Comparison of ENCODE assay signal across 33 cellular contexts in the genomic region with DNA sequence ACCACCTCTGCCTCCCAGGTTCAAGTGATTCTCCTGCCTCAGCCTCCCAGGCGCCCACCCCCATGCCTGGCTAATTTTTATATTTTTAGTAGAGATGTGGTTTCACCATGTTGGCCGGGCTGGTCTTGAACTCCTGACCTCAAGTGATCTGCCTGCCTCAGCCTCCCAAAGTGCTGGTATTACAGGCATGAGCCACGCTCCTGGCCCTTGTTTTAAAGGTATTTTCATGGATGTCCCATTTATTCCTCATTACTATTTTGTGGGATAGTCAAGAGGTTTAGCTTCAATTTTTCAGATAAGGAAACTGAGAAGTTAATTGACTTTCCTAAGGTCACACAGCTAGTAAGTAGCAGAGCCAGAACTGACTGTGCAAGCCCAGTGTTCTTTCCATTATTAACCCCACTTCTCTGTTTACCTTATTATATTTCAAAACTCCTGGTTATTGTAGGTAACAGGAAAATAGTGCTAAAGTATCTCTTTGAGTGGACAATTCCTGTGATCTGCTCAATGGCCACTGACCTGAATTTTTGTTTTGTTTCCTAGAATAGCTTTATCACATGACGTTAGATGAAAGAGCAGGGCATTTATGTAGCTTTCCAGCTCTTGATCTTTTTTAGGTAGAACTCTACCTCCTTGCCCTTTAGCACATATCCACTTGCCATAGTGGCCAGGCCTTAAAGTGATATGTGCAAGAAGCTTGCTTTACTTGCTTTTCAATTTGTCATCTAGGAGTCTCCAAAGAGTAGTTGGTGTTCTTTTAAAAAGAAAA. TPM values are rescaled to one million over a fixed set of nuclear protein-coding genes. Genes with fewer than 3 reads are reported as not detected.
DNase-seq lines count a peak whose midpoint lies in the region; ATAC-seq and TF ChIP-seq lines count a peak whose summit lies in the region.
"Had no signal": no experiment of that assay in that cellular context is flagged by ENCODE, and none has a peak within 500 bp of the region (broad histone marks: within the 10 kb centered on the region; RNA-seq: fewer than 3 reads in every experiment).

No MANE protein-coding gene starts in this region.

- peak overlapping the region; percentile 18 for H3K9ac ChIP-seq in adipocyte (ENCODE audit: low read length)

- H3K4me3 ChIP-seq in adipocyte (ENCODE audit: low read length) (no peak overlapping the region), right atrium auricular region (no peak overlapping the region), psoas muscle (no peak overlapping the region)
- H3K4me3 ChIP-seq: gastroesophageal sphincter, prostate gland, thoracic aorta, uterus had no signal

- H3K27me3 ChIP-seq in adipocyte (replicated peaks; ENCODE audit: control insufficient read depth, insufficient read depth, low read length) (no peaks in the 10 kb centered on the region), right atrium auricular region (no peaks in the 10 kb centered on the region), psoas muscle (ENCODE audit: insufficient read depth in 3 of 3, low read length in 2 of 3) (no peaks in the 10 kb centered on the region)
- H3K27me3 ChIP-seq: gastroesophageal sphincter, uterus had no signal

- no peak overlapping the region for H3K4me3 Mint-ChIP-seq in activated naive CD8-positive, alpha-beta T cell treated with anti-CD3 and anti-CD28 coated beads, Interleukin-2, amount 50 U/mL, for 24 hours
- H3K4me3 Mint-ChIP-seq in activated naive CD8-positive, alpha-beta T cell treated with anti-CD3 and anti-CD28 coated beads for 36 hours = no peak overlapping the region
- H3K4me3 Mint-ChIP-seq: activated naive CD8-positive, alpha-beta T cell treated with anti-CD3 and anti-CD28 coated beads, Interleukin-2, amount 10 ng/mL, durations not matched to agents 7 days and 5 days; T-helper 1 cell treated with Interleukin-12 subunit alpha and Interleukin-12 subunit beta and Interleukin-4 antibody, amounts not matched to agents 30 μg/mL and 1 μg/mL, for 36 hours had no signal

- H3K36me3 ChIP-seq in adipocyte (ENCODE audit: control insufficient read depth, insufficient read depth, low read length, severe bottlenecking) (no peaks in the 10 kb centered on the region), right atrium auricular region (no peaks in the 10 kb centered on the region), psoas muscle (ENCODE audit: insufficient read depth in 1 of 2, low read depth in 1 of 2) (no peaks in the 10 kb centered on the region)
- H3K36me3 ChIP-seq: gastroesophageal sphincter, prostate gland, thoracic aorta, uterus had no signal

- H3K4me1 ChIP-seq in adipocyte (ENCODE audit: control insufficient read depth, insufficient read depth, low read length) (peaks cover 20% of the 10 kb centered on the region), right atrium auricular region (peaks cover 0 to 33% of the 10 kb centered on the region in 2 donors), psoas muscle (peaks cover 46% of the 10 kb centered on the region)
- H3K4me1 ChIP-seq: Caco-2, prostate gland, uterus had no signal

- H3K36me3 Mint-ChIP-seq in activated naive CD8-positive, alpha-beta T cell treated with anti-CD3 and anti-CD28 coated beads, Interleukin-2, amount 50 U/mL, for 24 hours (ENCODE audit: low read depth) = peaks cover 6% of the 10 kb centered on the region
- peaks cover 7% of the 10 kb centered on the region for H3K36me3 Mint-ChIP-seq in activated naive CD8-positive, alpha-beta T cell treated with anti-CD3 and anti-CD28 coated beads for 36 hours

- H3K9me3 ChIP-seq in adipocyte (ENCODE audit: control insufficient read depth, low read length) (no peaks in the 10 kb centered on the region), right atrium auricular region (no peaks in the 10 kb centered on the region), psoas muscle (no peaks in the 10 kb centered on the region)
- H3K9me3 ChIP-seq: Caco-2, gastroesophageal sphincter, prostate gland, thoracic aorta, uterus had no signal

- peaks cover 4% of the 10 kb centered on the region for H3K4me1 Mint-ChIP-seq in activated naive CD8-positive, alpha-beta T cell treated with anti-CD3 and anti-CD28 coated beads, Interleukin-2, amount 50 U/mL, for 24 hours
- peaks cover 17% of the 10 kb centered on the region for H3K4me1 Mint-ChIP-seq in activated naive CD8-positive, alpha-beta T cell treated with anti-CD3 and anti-CD28 coated beads for 36 hours

- DNase-seq in activated naive CD8-positive, alpha-beta T cell treated with anti-CD3 and anti-CD28 coated beads, Interleukin-2, amount 50 U/mL, for 24 hours = no peak
- no peak for DNase-seq in activated naive CD8-positive, alpha-beta T cell treated with anti-CD3 and anti-CD28 coated beads for 36 hours
- DNase-seq in adipocyte (ENCODE audit: low read depth) (no peak), right atrium auricular region (ENCODE audit: low spot score) (no peak), psoas muscle (no peak), retina (no peak), occipital lobe (lab: John Stamatoyannopoulos, UW) (no peak), NCI-H1417 (lab: John Stamatoyannopoulos, UW) (no peak)
- DNase-seq: 8988T; activated CD4-positive, alpha-beta T cell treated with anti-CD3 and anti-CD28 coated beads, Interleukin-2, amount 50 U/mL, for 1 hour; activated CD4-positive, CD25-positive, alpha-beta regulatory T cell; activated effector memory CD4-positive, alpha-beta T cell treated with anti-CD3 and anti-CD28 coated beads, Interleukin-2, amount 50 U/mL, for 16 hours; activated naive CD8-positive, alpha-beta T cell treated with anti-CD3 and anti-CD28 coated beads, Interleukin-2, amount 10 ng/mL, durations not matched to agents 7 days and 5 days; activated T-cell treated with anti-CD3 and anti-CD28 coated beads, Interleukin-2, amount 50 U/mL, for 1 hour; Caco-2; central memory CD4-positive, alpha-beta T cell; dermis blood vessel endothelial cell; DMS53; HCEC 1CT; hippocampal formation; NCI-H1105; NCI-H187 treated with DMSO at 0.1 percent for 48 hours; NCI-H524; OCI-M1; small intestine; stimulated activated naive CD8-positive, alpha-beta T cell treated with anti-CD3 and anti-CD28 coated beads, Interleukin-15, Interleukin-2, amounts not matched to agents 100 U/mL and 50 U/mL, for 24 hours; uterus had no signal

- ATAC-seq in activated naive CD8-positive, alpha-beta T cell treated with anti-CD3 and anti-CD28 coated beads, Interleukin-2, amount 50 U/mL, for 24 hours = no peak
- ATAC-seq in psoas muscle = peak; percentile 60 to 70 (median 65)
- ATAC-seq: gastroesophageal sphincter; SK-N-SH treated with all-trans-retinoic acid at 6 μM for 48 hours; stimulated activated naive CD8-positive, alpha-beta T cell treated with anti-CD3 and anti-CD28 coated beads, Interleukin-15, Interleukin-2, amounts not matched to agents 100 U/mL and 50 U/mL, for 24 hours had no signal

- TF ChIP-seq CTCF in right atrium auricular region (IDR thresholded peaks at IDR 0.05) = no peak
- no peak for TF ChIP-seq CTCF in psoas muscle (IDR thresholded peaks at IDR 0.05)

- no peaks in the 10 kb centered on the region for H3K9me3 Mint-ChIP-seq in activated naive CD8-positive, alpha-beta T cell treated with anti-CD3 and anti-CD28 coated beads, Interleukin-2, amount 50 U/mL, for 24 hours
- H3K9me3 Mint-ChIP-seq in activated naive CD8-positive, alpha-beta T cell treated with anti-CD3 and anti-CD28 coated beads for 36 hours = no peaks in the 10 kb centered on the region
- H3K9me3 Mint-ChIP-seq: activated naive CD8-positive, alpha-beta T cell treated with anti-CD3 and anti-CD28 coated beads, Interleukin-2, amount 10 ng/mL, durations not matched to agents 7 days and 5 days; T-helper 1 cell treated with Interleukin-12 subunit alpha and Interleukin-12 subunit beta and Interleukin-4 antibody, amounts not matched to agents 30 μg/mL and 1 μg/mL, for 36 hours had no signal

- H3K27ac ChIP-seq in right atrium auricular region (peak overlapping the region; percentile 20 to 60), psoas muscle (peak overlapping the region; percentile 80)
- H3K27ac ChIP-seq: C4-2B, prostate gland, thoracic aorta, uterus had no signal

- H3K27me3 Mint-ChIP-seq in activated naive CD8-positive, alpha-beta T cell treated with anti-CD3 and anti-CD28 coated beads, Interleukin-2, amount 50 U/mL, for 24 hours = no peaks in the 10 kb centered on the region
- H3K27me3 Mint-ChIP-seq in activated naive CD8-positive, alpha-beta T cell treated with anti-CD3 and anti-CD28 coated beads for 36 hours = no peaks in the 10 kb centered on the region
- H3K27me3 Mint-ChIP-seq: activated naive CD8-positive, alpha-beta T cell treated with anti-CD3 and anti-CD28 coated beads, Interleukin-2, amount 10 ng/mL, durations not matched to agents 7 days and 5 days had no signal

- H3K27ac Mint-ChIP-seq in activated naive CD8-positive, alpha-beta T cell treated with anti-CD3 and anti-CD28 coated beads, Interleukin-2, amount 50 U/mL, for 24 hours = peak overlapping the region; percentile 10
- no peak overlapping the region for H3K27ac Mint-ChIP-seq in activated naive CD8-positive, alpha-beta T cell treated with anti-CD3 and anti-CD28 coated beads for 36 hours
- H3K27ac Mint-ChIP-seq: activated naive CD8-positive, alpha-beta T cell treated with anti-CD3 and anti-CD28 coated beads, Interleukin-2, amount 10 ng/mL, durations not matched to agents 7 days and 5 days; T-helper 1 cell treated with Interleukin-12 subunit alpha and Interleukin-12 subunit beta and Interleukin-4 antibody, amounts not matched to agents 30 μg/mL and 1 μg/mL, for 36 hours had no signal

- WGBS in psoas muscle, 3 donors = 42 to 56% (median 56%) methylated on average over 4 of the region's 4 CpGs

- intact Hi-C loops in psoas muscle (cut with DNase I) = no loop called here

RNA-seq across cellular contexts. Expression of gene ZYG11B, which starts 13.6 kb away (rescaled TPM):
- total RNA-seq in activated naive CD8-positive, alpha-beta T cell treated with anti-CD3 and anti-CD28 coated beads for 36 hours = 1 to 10 TPM; 9.7 to 9.9 TPM
- 10 to 100 TPM; 44.1 to 70.7 TPM for total RNA-seq in right atrium auricular region
- total RNA-seq in psoas muscle = 100 to 1,000 TPM in 2 of 4 donors, 10 to 100 TPM in 2; 72.0 to 152 (median 97.1) TPM
- 10 to 100 TPM; 11.4 to 91.0 (median 24.4) TPM for polyA plus RNA-seq in psoas muscle
- 162 TPM for total RNA-seq in occipital lobe

RNA-seq across cellular contexts. Expression of gene COA7, which starts 41.7 kb away (rescaled TPM):
- 10 to 100 TPM; 32.5 to 35.7 TPM for total RNA-seq in activated naive CD8-positive, alpha-beta T cell treated with anti-CD3 and anti-CD28 coated beads for 36 hours
- total RNA-seq in right atrium auricular region (10 to 100 TPM in 1 of 2 donors, 1 to 10 TPM in 1; 8.7 to 10.6 TPM), psoas muscle (10 to 100 TPM; 25.2 to 48.8 (median 38.7) TPM), occipital lobe (25.6 TPM)
- 10 to 100 TPM; 27.4 to 41.8 (median 30.5) TPM for polyA plus RNA-seq in psoas muscle

Comparison
In these comparisons a context has a peak if more than half of its experiments do, and no peak if none do; other contexts are left out.
1. RNA of gene ZYG11B, which starts 13.6 kb away (total RNA-seq): 162 TPM in occipital lobe (single experiment), 72.0 to 152 TPM in psoas muscle and 44.1 to 70.7 TPM in right atrium auricular region; 9.7 to 9.9 TPM in activated naive CD8-positive, alpha-beta T cell treated with anti-CD3 and anti-CD28 coated beads for 36 hours; every median in the first group is over 4 times any median in the second.